Comparison of ENCODE assay signal across 24 cellular contexts in the genomic region with DNA sequence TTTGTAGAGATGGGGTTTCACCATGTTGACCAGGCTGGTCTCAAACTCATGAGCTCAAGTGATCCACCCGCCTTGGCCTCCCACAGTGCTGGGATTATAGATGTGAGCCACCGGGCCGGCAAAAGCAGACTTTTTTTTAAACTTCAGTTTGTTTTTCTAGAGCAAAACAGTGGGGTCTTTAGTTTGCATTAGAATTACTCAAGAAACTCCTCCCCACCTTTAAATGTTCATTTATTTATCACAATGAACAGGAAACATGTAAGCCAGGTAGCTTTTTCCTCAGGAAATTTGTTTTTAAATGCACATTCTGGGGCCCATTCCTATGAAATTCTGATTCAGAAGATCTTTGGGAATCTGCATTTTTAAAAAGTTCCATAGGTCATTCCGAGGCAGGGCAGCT. TPM values are rescaled to one million over a fixed set of nuclear protein-coding genes. Genes with fewer than 3 reads are reported as not detected.
DNase-seq lines count a peak whose midpoint lies in the region; ATAC-seq, FAIRE-seq and TF ChIP-seq lines count a peak whose summit lies in the region.
"Had no signal": no experiment of that assay in that cellular context is flagged by ENCODE, and none has a peak within 500 bp of the region (broad histone marks: within the 10 kb centered on the region; RNA-seq: fewer than 3 reads in every experiment).

No MANE protein-coding gene starts in this region.

- FAIRE-seq in H1 (lab: Jason Lieb, UNC) = no peak
- FAIRE-seq: GM12878, H54, HepG2 had no signal

- no peak overlapping the region for H4K8ac ChIP-seq in H1 (ENCODE audit: extremely low read depth, insufficient read depth, low read length)

- H3K9ac ChIP-seq in HUES6 (ENCODE audit: low read length) (no peak overlapping the region), H1 (replicated peaks in 1 of 4; ENCODE audit: extremely low read depth in 1 of 4, low read depth in 3 of 4, low read length in 3 of 4) (no peak overlapping the region)
- H3K9ac ChIP-seq: BLaER1 treated with 17β-estradiol and CSF1 and Interleukin-3, amounts not matched to agents 10 nM and 100 nM had no signal

- no peak overlapping the region for H2BK20ac ChIP-seq in H1 (ENCODE audit: low read length)

- H2AFZ ChIP-seq in GM23338 (no peak overlapping the region), H1 (ENCODE audit: low read length) (no peak overlapping the region)

- TF ChIP-seq POLR2A in H1 (IDR thresholded peaks at IDR 0.05; ENCODE audit: control extremely low read depth in 1 of 2, low read depth in 2 of 2, low read length in 2 of 2) = no peak
- no peak for TF ChIP-seq POLR2A in upper lobe of left lung (IDR thresholded peaks at IDR 0.05)

- H3K79me1 ChIP-seq in H1 (ENCODE audit: low read depth, low read length) = no peaks in the 10 kb centered on the region

- H3K27me3 ChIP-seq in GM23338 (ENCODE audit: insufficient read depth) (no peaks in the 10 kb centered on the region), HUES6 (ENCODE audit: control insufficient read depth, insufficient read depth, low read length) (no peaks in the 10 kb centered on the region), H1 (replicated peaks in 1 of 4; ENCODE audit: control insufficient read depth in 3 of 4, extremely low read depth in 1 of 4, insufficient read depth in 3 of 4, low read length in 3 of 4) (no peaks in the 10 kb centered on the region), upper lobe of left lung (no peaks in the 10 kb centered on the region)
- H3K27me3 ChIP-seq: BLaER1 treated with 17β-estradiol and CSF1 and Interleukin-3, amounts not matched to agents 10 nM and 100 nM had no signal

- H3K56ac ChIP-seq in H1 (replicated peaks; ENCODE audit: insufficient read length, low read depth, low read length) = no peak overlapping the region

- no peak overlapping the region for H2BK120ac ChIP-seq in H1 (replicated peaks; ENCODE audit: low read depth, low read length)

- H3K23me2 ChIP-seq in H1 (ENCODE audit: low read depth, low read length) = no peaks in the 10 kb centered on the region

- peak overlapping the region; percentile 91 for H3K27ac Mint-ChIP-seq in GM23338
- H3K27ac Mint-ChIP-seq: B cell; CD8-positive, alpha-beta memory T cell; HFFc6; IgD-negative memory B cell had no signal

- peak; percentile 28; the same call in 2 of the 3 replicates for ATAC-seq in GM23338
- ATAC-seq in HG02973 (IDR thresholded peaks at IDR 0.05; ENCODE audit: unreplicated experiment) = no peak
- ATAC-seq in upper lobe of left lung (ENCODE audit: low FRiP score in 2 of 2) = no peak
- ATAC-seq: GM12878, HCT116, HepG2 had no signal

- TF ChIP-seq EP300 in H1 (IDR thresholded peaks at IDR 0.05; ENCODE audit: borderline replicate concordance in 1 of 2, low read depth in 2 of 2, low read length in 2 of 2) = no peak
- no peak for TF ChIP-seq EP300 in upper lobe of left lung (IDR thresholded peaks at IDR 0.05)

- CTCF ChIA-PET in H1 (lab: Charles Lee; ENCODE audit: partially characterized antibody) = interaction anchor here (0.7 to 1.4 kb wide), 2 partner anchors 60 to 165 kb away, joined by 3 read pairs; no protein-coding TSS in a partner anchor

- no peak overlapping the region for H4K5ac ChIP-seq in H1 (ENCODE audit: insufficient read length, low read depth, low read length)

- no peaks in the 10 kb centered on the region for H3K9me3 ChIP-seq in HUES6 (ENCODE audit: control insufficient read depth, insufficient read depth, low read depth, low read length)
- H3K9me3 ChIP-seq in H1 (ENCODE audit: insufficient read depth in 2 of 2, low read depth in 1 of 2, low read length in 1 of 2) = no peaks in the 10 kb centered on the region
- no peaks in the 10 kb centered on the region for H3K9me3 ChIP-seq in upper lobe of left lung

- peak; percentile 34 for DNase-seq in GM23338 (ENCODE audit: low spot score)
- no peak for DNase-seq in H1 (ENCODE audit: low read depth in 1 of 2, low spot score in 2 of 2)
- DNase-seq in upper lobe of left lung = no peak
- no peak for DNase-seq in NCI-H146 (lab: John Stamatoyannopoulos, UW)
- DNase-seq: CD4-positive, CD25-positive, alpha-beta regulatory T cell; CD8-positive, alpha-beta memory T cell; COR-L47; DMS 273 treated with DMSO at 0.1 percent for 48 hours; DMS53; DND-41; EL; HFFc6; KBM-7 had no signal

- peaks cover 38% of the 10 kb centered on the region for H3K4me1 ChIP-seq in GM23338 (ENCODE audit: insufficient read depth)
- H3K4me1 ChIP-seq in HUES6 (ENCODE audit: control insufficient read depth, insufficient read depth, low read length) = peaks cover 35% of the 10 kb centered on the region
- H3K4me1 ChIP-seq in H1 (replicated peaks in 1 of 4; ENCODE audit: control insufficient read depth in 3 of 4, insufficient read depth in 4 of 4, low read length in 3 of 4) = peaks cover 0 to 8% (median 2%) of the 10 kb centered on the region in 4 experiments; a peak in 4 of 7 replicates
- peaks cover 0 to 5% (median 0%) of the 10 kb centered on the region in 4 donors for H3K4me1 ChIP-seq in upper lobe of left lung

- POLR2A ChIA-PET in H1 (lab: Charles Lee; ENCODE audit: partially characterized antibody) = interaction anchor here (1.3 kb wide), 1 partner anchor 8 kb away, joined by 3 read pairs; no protein-coding TSS in a partner anchor

- H2BK15ac ChIP-seq in H1 (ENCODE audit: low read length) = no peak overlapping the region

- H4K91ac ChIP-seq in H1 (replicated peaks; ENCODE audit: insufficient read length, low read length) = no peak overlapping the region

- H3K36me3 Mint-ChIP-seq in GM23338 (ENCODE audit: low read depth) = no peaks in the 10 kb centered on the region
- H3K36me3 Mint-ChIP-seq: CD4-positive, CD25-positive, alpha-beta regulatory T cell; CD8-positive, alpha-beta memory T cell had no signal

- H3K4ac ChIP-seq in H1 (replicated peaks; ENCODE audit: insufficient read length, low read depth, low read length) = no peak overlapping the region

- TF ChIP-seq CTCF in GM23338 (conservative IDR thresholded peaks at IDR 0.05; ENCODE audit: low read depth in 2 of 2) (no peak), H1 (IDR thresholded peaks at IDR 0.05; ENCODE audit: control extremely low read depth in 1 of 3, insufficient read depth in 1 of 3, low read depth in 1 of 3, low read length in 3 of 3) (no peak), upper lobe of left lung (IDR thresholded peaks at IDR 0.05) (no peak)

- peaks cover 3% of the 10 kb centered on the region for H3K27me3 Mint-ChIP-seq in GM23338 (ENCODE audit: insufficient read depth, low read depth, poor library complexity)
- H3K27me3 Mint-ChIP-seq: B cell had no signal

- peaks cover 14% of the 10 kb centered on the region for H3F3A ChIP-seq in GM23338 (replicated peaks; ENCODE audit: low read depth)

- H3K4me3 ChIP-seq in GM23338 = no peak overlapping the region
- no peak overlapping the region for H3K4me3 ChIP-seq in HUES6 (ENCODE audit: low read depth, low read length)
- no peak overlapping the region for H3K4me3 ChIP-seq in H1 (ENCODE audit: extremely low read depth in 1 of 4, insufficient read depth in 2 of 4, low read depth in 3 of 4, low read length in 4 of 4)
- no peak overlapping the region for H3K4me3 ChIP-seq in upper lobe of left lung
- H3K4me3 ChIP-seq: BLaER1 treated with 17β-estradiol and CSF1 and Interleukin-3, amounts not matched to agents 10 nM and 100 nM; GM12878 had no signal

- no peak overlapping the region for H3K18ac ChIP-seq in H1 (ENCODE audit: extremely low read depth, low read length)

- no peak overlapping the region for H3K4me3 Mint-ChIP-seq in GM23338
- H3K4me3 Mint-ChIP-seq: B cell; CD4-positive, CD25-positive, alpha-beta regulatory T cell; CD8-positive, alpha-beta memory T cell; HFFc6; IgD-negative memory B cell had no signal

- H3K4me2 ChIP-seq in GM23338 = peak overlapping the region; percentile 34
- 0 out of 4 replicates have a peak overlapping the region, but pooled peaks of 1 of the 2 experiments have one; percentile 4 for H3K4me2 ChIP-seq in H1 (ENCODE audit: insufficient read depth in 1 of 2, low read depth in 2 of 2, low read length in 2 of 2)
- H3K4me2 ChIP-seq: BLaER1 treated with 17β-estradiol and CSF1 and Interleukin-3, amounts not matched to agents 10 nM and 100 nM had no signal

- no peak overlapping the region for H3K14ac ChIP-seq in H1 (ENCODE audit: insufficient read length)

- no peak overlapping the region for H2BK12ac ChIP-seq in H1 (ENCODE audit: low read depth, low read length)

- peak overlapping the region; percentile 86 for H3K27ac ChIP-seq in GM23338 (ENCODE audit: low read depth)
- H3K27ac ChIP-seq in HUES6 (ENCODE audit: low read depth, low read length) = peak overlapping the region; percentile 68
- H3K27ac ChIP-seq in H1 (ENCODE audit: low read depth, low read length) = no peak overlapping the region
- no peak overlapping the region for H3K27ac ChIP-seq in upper lobe of left lung
- H3K27ac ChIP-seq: BLaER1 treated with 17β-estradiol and CSF1 and Interleukin-3, amounts not matched to agents 10 nM and 100 nM had no signal

- H3K23ac ChIP-seq in H1 (ENCODE audit: insufficient read length) = no peak overlapping the region

- WGBS in H1 (ENCODE audit: extremely low coverage in 1 of 2, insufficient coverage in 1 of 2, insufficient read length in 1 of 2, insufficient replicate concordance in 2 of 2, low coverage in 1 of 2, low lambda C conversion rate in 2 of 2, missing lambda C conversion rate in 1 of 2), 2 experiments = 18% methylated on average over 4 of the region's 4 CpGs; no CpG with 5 or more reads in 1 of the 2 experiments
- 90 to 96% methylated on average over 4 of the region's 4 CpGs for WGBS in upper lobe of left lung, 2 donors

- H4K20me1 ChIP-seq in GM23338 (replicated peaks; ENCODE audit: insufficient read depth) = no peaks in the 10 kb centered on the region
- no peaks in the 10 kb centered on the region for H4K20me1 ChIP-seq in H1 (replicated peaks in 1 of 2; ENCODE audit: control insufficient read depth in 1 of 2, insufficient read depth in 2 of 2, low read length in 2 of 2)
- H4K20me1 ChIP-seq: BLaER1 treated with 17β-estradiol and CSF1 and Interleukin-3, amounts not matched to agents 10 nM and 100 nM had no signal

- H2AK5ac ChIP-seq in H1 (ENCODE audit: low read depth, low read length) = no peak overlapping the region

- H3K79me2 ChIP-seq in GM23338 (replicated peaks; ENCODE audit: insufficient read depth) = no peaks in the 10 kb centered on the region
- no peaks in the 10 kb centered on the region for H3K79me2 ChIP-seq in H1 (ENCODE audit: control insufficient read depth in 1 of 2, insufficient read depth in 2 of 2, low read length in 2 of 2)

- H3K9me2 ChIP-seq in GM23338 (ENCODE audit: insufficient read depth) = 0 out of 2 replicates have a peak, but pooled peaks cover 5% of the 10 kb centered on the region

- no peaks in the 10 kb centered on the region for H3K9me3 Mint-ChIP-seq in GM23338
- H3K9me3 Mint-ChIP-seq: CD4-positive, CD25-positive, alpha-beta regulatory T cell; CD8-positive, alpha-beta memory T cell; HFFc6; IgD-negative memory B cell had no signal

- peak overlapping the region; percentile 91; the same call in 1 of the 2 replicates for H2BK5ac ChIP-seq in H1 (ENCODE audit: low read depth, low read length)

- no peaks in the 10 kb centered on the region for H3K36me3 ChIP-seq in GM23338 (ENCODE audit: insufficient read depth)
- H3K36me3 ChIP-seq in HUES6 (ENCODE audit: control insufficient read depth, insufficient read depth, low read length) = no peaks in the 10 kb centered on the region
- no peaks in the 10 kb centered on the region for H3K36me3 ChIP-seq in H1 (ENCODE audit: control insufficient read depth in 2 of 4, insufficient read depth in 4 of 4, low read length in 3 of 4)
- no peaks in the 10 kb centered on the region for H3K36me3 ChIP-seq in upper lobe of left lung
- H3K36me3 ChIP-seq: BLaER1 treated with 17β-estradiol and CSF1 and Interleukin-3, amounts not matched to agents 10 nM and 100 nM had no signal

- no peak for TF ChIP-seq RAD21 in H1 (IDR thresholded peaks at IDR 0.05 in 1 of 2, conservative IDR thresholded peaks at IDR 0.05 in 1 of 2; ENCODE audit: low read depth in 2 of 2, low read length in 2 of 2)

- H3K4me1 Mint-ChIP-seq in GM23338 = peaks cover 37% of the 10 kb centered on the region

RNA-seq across cellular contexts. Expression of a gene that starts 56.0 kb away (rescaled TPM):
- 21.4 and 22.2 TPM in 2 replicates for total RNA-seq in GM23338 (2014; rRNA removed; shearing (Covaris generic))
- polyA plus RNA-seq in GM23338 (2016; fragmentation: Nextera tagmentation; extraction: Ambion mirVana) (10.8 and 12.2 TPM in 2 replicates), H1 (2011; rRNA removed) (2.6 and 4.9 TPM in 2 replicates)
- 21.8 and 26.5 TPM in 2 replicates for total RNA-seq in H1 (2021; fragmentation: NEBNext Ultra II Directional; extraction: Animal tissue kit (Norgen Biotek cat#: 25700))
- polyA plus RNA-seq in H1 (2011; cell fraction: cytosol; rRNA removed) = 3.1 TPM
- 8.9 TPM for polyA plus RNA-seq in H1 (2011; cell fraction: nucleus; rRNA removed)
- polyA plus RNA-seq in H1 (2012, experiment 1 of 2) = 8.8 to 13.2 TPM (median 12.8 TPM) in 4 replicates
- polyA plus RNA-seq in H1 (2012, experiment 2 of 2) = 3.2 TPM
- 17.8 TPM for polyA plus RNA-seq in H1 (2013, experiment 1 of 2)
- 17.6 TPM for polyA plus RNA-seq in H1 (2013, experiment 2 of 2)
- polyA minus RNA-seq in H1 (2011; rRNA and poly(A)+ RNA removed) = 6.1 and 8.4 TPM in 2 replicates
- polyA minus RNA-seq in H1 (2011; cell fraction: cytosol; rRNA and poly(A)+ RNA removed) = 7.7 TPM
- 14.0 TPM for polyA minus RNA-seq in H1 (2011; cell fraction: nucleus; rRNA and poly(A)+ RNA removed)
- 10 to 100 TPM in 4 of 6 donors, 1 to 10 TPM in 2; 4.2 to 19.4 (median 12.4) TPM for total RNA-seq in upper lobe of left lung
- total RNA-seq: G401, HepG2, HT-29 had no signal
- polyA plus RNA-seq: HepG2 had no signal

Comparison
In these comparisons a context has a peak if more than half of its experiments do, and no peak if none do; other contexts are left out.
1. H3K27ac ChIP-seq: peak in GM23338 (single experiment) and HUES6 (single experiment); none in H1 (single experiment) and upper lobe of left lung (0 of 4).